1 cellular context compared by ENCODE assay signal in genomic region chr1:35886606-35887431, GRCh38.
TF ChIP-seq lines count a peak whose summit lies in the region.

No MANE protein-coding gene starts in this region.

TF ChIP-seq in GM12878, 131 proteins besides CTCF, POLR2A, EP300 and RAD21 (continued from another document):
- TF ChIP-seq ETV6 (conservative IDR thresholded peaks at IDR 0.05 in 1 of 2, IDR thresholded peaks at IDR 0.05 in 1 of 2; ENCODE audit: borderline replicate concordance in 1 of 2, low read depth in 1 of 2) (0 out of 4 replicates have a peak, but pooled peaks of 1 of the 2 experiments have one; percentile 17), RELA (IDR thresholded peaks at IDR 0.05; ENCODE audit: borderline replicate concordance, partially characterized antibody) (no peak), HDGF (IDR thresholded peaks at IDR 0.05) (0 out of 2 replicates have a peak, but pooled peaks have one; percentile 69)
